Comparison of ENCODE assay signal across 10 cellular contexts in the genomic region with DNA sequence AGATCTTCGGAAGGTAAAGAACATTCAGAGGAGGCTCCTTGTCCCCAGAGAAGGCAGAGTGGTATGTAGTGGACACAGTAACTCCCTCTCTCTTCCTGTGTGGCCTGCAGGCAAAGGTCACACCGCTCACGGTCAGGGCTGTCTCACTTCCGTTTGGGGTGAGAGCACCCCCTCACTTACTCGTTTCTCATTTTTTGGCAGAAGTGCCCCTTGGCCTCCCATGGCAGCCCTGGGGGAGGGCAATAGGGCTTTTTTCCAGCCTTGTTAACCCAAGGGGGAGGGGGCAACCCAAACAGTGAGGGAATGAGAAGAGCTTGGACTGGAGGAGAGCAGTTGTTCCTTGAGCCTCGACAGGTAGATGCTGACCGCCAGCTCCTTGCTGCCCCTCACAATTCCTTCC. TPM values are rescaled to one million over a fixed set of nuclear protein-coding genes. Genes with fewer than 3 reads are reported as not detected.
DNase-seq lines count a peak whose midpoint lies in the region; ATAC-seq, FAIRE-seq and TF ChIP-seq lines count a peak whose summit lies in the region.
"Had no signal": no experiment of that assay in that cellular context is flagged by ENCODE, and none has a peak within 500 bp of the region (broad histone marks: within the 10 kb centered on the region; RNA-seq: fewer than 3 reads in every experiment).

No MANE protein-coding gene starts in this region.

- 43 to 46% methylated on average over 4 to 7 of the region's 7 CpGs for WGBS in esophagus squamous epithelium, 2 donors
- WGBS in psoas muscle, 3 donors = 42 to 48% (median 45%) methylated on average over 7 of the region's 7 CpGs

- TF ChIP-seq CTCF in esophagus squamous epithelium (IDR thresholded peaks at IDR 0.05) (no peak), psoas muscle (IDR thresholded peaks at IDR 0.05) (no peak)

- H3K4me3 ChIP-seq in esophagus squamous epithelium (no peak overlapping the region), psoas muscle (no peak overlapping the region)

- peaks cover 0 to 7% (median 0%) of the 10 kb centered on the region in 4 donors for H3K27me3 ChIP-seq in esophagus squamous epithelium
- no peaks in the 10 kb centered on the region for H3K27me3 ChIP-seq in psoas muscle (ENCODE audit: insufficient read depth in 3 of 3, low read length in 2 of 3)

- ATAC-seq in HG03175 (IDR thresholded peaks at IDR 0.05; ENCODE audit: unreplicated experiment) (peak; percentile 44), psoas muscle (peak in 1 of 4 donors; percentile 27), GM21447 (IDR thresholded peaks at IDR 0.05; ENCODE audit: unreplicated experiment) (no peak), HG03097 (IDR thresholded peaks at IDR 0.05; ENCODE audit: low FRiP score, unreplicated experiment) (no peak)

- intact Hi-C loops in esophagus squamous epithelium (cut with DNase I) = no loop called here
- intact Hi-C loops in psoas muscle (cut with DNase I) = no loop called here

- peak; percentile 69 for FAIRE-seq in GM12891 (lab: Jason Lieb, UNC)
- FAIRE-seq: H54 had no signal

- H3K36me3 ChIP-seq in esophagus squamous epithelium = no peaks in the 10 kb centered on the region
- no peaks in the 10 kb centered on the region for H3K36me3 ChIP-seq in psoas muscle (ENCODE audit: insufficient read depth in 1 of 2, low read depth in 1 of 2)

- DNase-seq in GM12891 (ENCODE audit: insufficient read length, low spot score) = no peak
- DNase-seq in esophagus squamous epithelium (lab: John Stamatoyannopoulos, UW) = no peak
- DNase-seq in psoas muscle = no peak
- DNase-seq in DMS153 treated with DMSO at 0.1 percent for 48 hours (lab: John Stamatoyannopoulos, UW; ENCODE audit: unreplicated experiment) = no peak
- no peak for DNase-seq in NCI-H226

- H3K27ac ChIP-seq in esophagus squamous epithelium = peak overlapping the region in 3 of 4 donors; percentile 51 to 75 (median 54)
- H3K27ac ChIP-seq in psoas muscle = peak overlapping the region; percentile 55
- H3K27ac ChIP-seq: RWPE1 had no signal

- H3K4me1 ChIP-seq in esophagus squamous epithelium = peaks cover 0 to 27% (median 13%) of the 10 kb centered on the region in 3 donors
- no peaks in the 10 kb centered on the region for H3K4me1 ChIP-seq in psoas muscle

- TF ChIP-seq POLR2A in GM12891 (IDR thresholded peaks at IDR 0.05; ENCODE audit: low read depth, low read length) = no peak
- TF ChIP-seq POLR2A in esophagus squamous epithelium (IDR thresholded peaks at IDR 0.05) = no peak

- H3K9me3 ChIP-seq in esophagus squamous epithelium (no peaks in the 10 kb centered on the region), psoas muscle (no peaks in the 10 kb centered on the region)

TF ChIP-seq in GM12891, 5 proteins besides CTCF, POLR2A, EP300 and RAD21:
- TF ChIP-seq POU2F2 (IDR thresholded peaks at IDR 0.05; ENCODE audit: low read depth, low read length) = no peak
- no peak for TF ChIP-seq PAX5 (IDR thresholded peaks at IDR 0.05; ENCODE audit: insufficient read depth, low read length, severe bottlenecking)
- no peak for TF ChIP-seq POLR2AphosphoS5 (IDR thresholded peaks at IDR 0.05; ENCODE audit: low read depth, low read length)
- peak; percentile 69 for TF ChIP-seq SPI1 (IDR thresholded peaks at IDR 0.05; ENCODE audit: low read depth, low read length)
- no peak for TF ChIP-seq TAF1 (IDR thresholded peaks at IDR 0.05; ENCODE audit: low read depth, low read length)
TF ChIP-seq in GM12891: peak in this region for 1.

RNA-seq across cellular contexts. Expression of a gene that starts 31.8 kb away (rescaled TPM):
- 1,164 TPM for polyA plus RNA-seq in GM12891 (2012; ENCODE audit: low read depth, missing spikeins)
- total RNA-seq in esophagus squamous epithelium (10 to 100 TPM in 3 of 4 donors, 1 to 10 TPM in 1; 3.5 to 64.1 (median 37.9) TPM), psoas muscle (10 to 100 TPM; 27.8 to 43.4 (median 30.5) TPM)
- 10 to 100 TPM; 30.2 to 54.0 (median 33.2) TPM for polyA plus RNA-seq in psoas muscle
